Comparison of ENCODE assay signal across 1 cellular context in the genomic region with DNA sequence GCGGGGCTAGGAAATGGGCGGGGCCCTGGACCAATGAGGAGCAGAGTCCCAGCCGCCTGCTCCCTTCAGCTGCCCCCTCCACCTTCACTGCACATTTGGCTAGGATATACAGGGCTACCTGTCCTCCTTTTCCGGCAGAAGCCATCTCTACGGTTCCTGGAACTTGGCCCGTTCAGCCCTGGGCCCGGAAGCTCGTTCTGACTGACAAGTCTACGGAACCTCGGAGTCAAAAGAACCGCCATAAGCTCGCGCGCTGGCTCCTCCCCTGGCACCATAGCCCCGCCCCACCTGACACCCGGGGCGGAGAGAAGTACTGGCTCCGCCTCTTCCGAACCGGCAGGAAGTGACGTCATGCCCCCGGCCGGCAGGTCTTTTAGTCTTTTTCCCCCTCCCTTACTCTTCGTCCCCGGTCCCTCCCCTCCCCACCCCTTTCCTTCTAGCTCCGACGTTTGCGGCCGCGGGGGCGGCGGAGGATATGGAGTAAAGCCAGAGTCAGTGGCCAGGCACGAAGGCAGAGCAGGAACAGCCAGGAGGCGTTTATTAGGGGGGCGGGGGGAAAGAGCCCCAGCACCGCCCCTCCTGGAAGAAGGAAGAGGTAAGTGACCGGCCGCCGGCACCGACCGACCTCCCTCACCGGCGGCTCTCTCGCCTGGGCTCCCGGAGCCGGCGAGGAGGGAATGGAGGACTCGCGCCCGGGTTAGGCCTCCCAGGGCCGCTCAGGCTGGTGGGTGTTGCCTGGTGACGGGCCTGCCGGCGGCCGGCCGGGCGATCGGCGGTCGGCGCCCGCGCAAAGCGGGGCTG.
TF ChIP-seq lines count a peak whose summit lies in the region.

Gene DEPDC4 (minus strand): TSS at position 278 of the 801 bp plus-strand sequence. CDS start 3 bp downstream, at position 275.
A gene with protein sequence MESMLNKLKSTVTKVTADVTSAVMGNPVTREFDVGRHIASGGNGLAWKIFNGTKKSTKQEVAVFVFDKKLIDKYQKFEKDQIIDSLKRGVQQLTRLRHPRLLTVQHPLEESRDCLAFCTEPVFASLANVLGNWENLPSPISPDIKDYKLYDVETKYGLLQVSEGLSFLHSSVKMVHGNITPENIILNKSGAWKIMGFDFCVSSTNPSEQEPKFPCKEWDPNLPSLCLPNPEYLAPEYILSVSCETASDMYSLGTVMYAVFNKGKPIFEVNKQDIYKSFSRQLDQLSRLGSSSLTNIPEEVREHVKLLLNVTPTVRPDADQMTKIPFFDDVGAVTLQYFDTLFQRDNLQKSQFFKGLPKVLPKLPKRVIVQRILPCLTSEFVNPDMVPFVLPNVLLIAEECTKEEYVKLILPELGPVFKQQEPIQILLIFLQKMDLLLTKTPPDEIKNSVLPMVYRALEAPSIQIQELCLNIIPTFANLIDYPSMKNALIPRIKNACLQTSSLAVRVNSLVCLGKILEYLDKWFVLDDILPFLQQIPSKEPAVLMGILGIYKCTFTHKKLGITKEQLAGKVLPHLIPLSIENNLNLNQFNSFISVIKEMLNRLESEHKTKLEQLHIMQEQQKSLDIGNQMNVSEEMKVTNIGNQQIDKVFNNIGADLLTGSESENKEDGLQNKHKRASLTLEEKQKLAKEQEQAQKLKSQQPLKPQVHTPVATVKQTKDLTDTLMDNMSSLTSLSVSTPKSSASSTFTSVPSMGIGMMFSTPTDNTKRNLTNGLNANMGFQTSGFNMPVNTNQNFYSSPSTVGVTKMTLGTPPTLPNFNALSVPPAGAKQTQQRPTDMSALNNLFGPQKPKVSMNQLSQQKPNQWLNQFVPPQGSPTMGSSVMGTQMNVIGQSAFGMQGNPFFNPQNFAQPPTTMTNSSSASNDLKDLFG (plus strand): TSS at position 376 of the 801 bp plus-strand sequence. CDS start 15,794 bp downstream, outside the sequence.

TF ChIP-seq in HepG2, 621 proteins besides CTCF, POLR2A, EP300 and RAD21 (continued from another document and continues in another):
- TF ChIP-seq CREBL2 (CRISPR knock-in tag; IDR thresholded peaks at IDR 0.05; ENCODE audit: borderline replicate concordance) (no peak), ZNF451 (CRISPR knock-in tag; IDR thresholded peaks at IDR 0.05) (peak; percentile 23; the same call in 1 of the 2 replicates), STAT5B (CRISPR knock-in tag; IDR thresholded peaks at IDR 0.05) (no peak), BHLHE40 (IDR thresholded peaks at IDR 0.05; ENCODE audit: low read length) (no peak), ATF5 (CRISPR knock-in tag; IDR thresholded peaks at IDR 0.05; ENCODE audit: low read depth) (0 out of 2 replicates have a peak, but pooled peaks have one; percentile 34), ZSCAN25 (CRISPR knock-in tag; IDR thresholded peaks at IDR 0.05) (peak; percentile 19; the same call in 1 of the 2 replicates), ZNF441 (CRISPR knock-in tag; IDR thresholded peaks at IDR 0.05; ENCODE audit: borderline replicate concordance) (no peak; the same call in 1 of the 2 replicates), MEIS2 (CRISPR knock-in tag; IDR thresholded peaks at IDR 0.05) (no peak), ATF7 (IDR thresholded peaks at IDR 0.05) (peak; percentile 99), ATF7 (CRISPR knock-in tag; IDR thresholded peaks at IDR 0.05) (peak; percentile 90), TARDBP (CRISPR knock-in tag; IDR thresholded peaks at IDR 0.05) (peak; percentile 11; the same call in 1 of the 2 replicates), ZNF232 (CRISPR knock-in tag; IDR thresholded peaks at IDR 0.05; ENCODE audit: borderline replicate concordance) (no peak), NR2F1 (CRISPR knock-in tag; IDR thresholded peaks at IDR 0.05) (no peak), ZSCAN21 (CRISPR knock-in tag; IDR thresholded peaks at IDR 0.05; ENCODE audit: borderline replicate concordance) (no peak), ZNF891 (CRISPR knock-in tag; IDR thresholded peaks at IDR 0.05) (no peak), ZBTB4 (CRISPR knock-in tag; IDR thresholded peaks at IDR 0.05; ENCODE audit: borderline replicate concordance) (no peak), ZSCAN30 (CRISPR knock-in tag; IDR thresholded peaks at IDR 0.05) (no peak), SP2 (CRISPR knock-in tag; IDR thresholded peaks at IDR 0.05) (peak; percentile 62; the same call in 1 of the 2 replicates), PITX1 (CRISPR knock-in tag; IDR thresholded peaks at IDR 0.05) (no peak), SUZ12 (IDR thresholded peaks at IDR 0.05; ENCODE audit: low read depth, low read length) (no peak), SOX13 (IDR thresholded peaks at IDR 0.05) (no peak), SOX13 (CRISPR knock-in tag; conservative IDR thresholded peaks at IDR 0.05 in 1 of 2, IDR thresholded peaks at IDR 0.05 in 1 of 2) (no peak), ZSCAN31 (CRISPR knock-in tag; IDR thresholded peaks at IDR 0.05; ENCODE audit: low read depth) (peak; percentile 69; the same call in 1 of the 2 replicates), ZFP36 (IDR thresholded peaks at IDR 0.05; ENCODE audit: borderline replicate concordance, low read depth, low read length, partially characterized antibody) (no peak), SALL1 (CRISPR knock-in tag; IDR thresholded peaks at IDR 0.05) (peak; percentile 20; the same call in 1 of the 2 replicates), ZBTB1 (CRISPR knock-in tag; IDR thresholded peaks at IDR 0.05; ENCODE audit: borderline replicate concordance) (no peak), TBX2 (CRISPR knock-in tag; IDR thresholded peaks at IDR 0.05; ENCODE audit: borderline replicate concordance) (0 out of 2 replicates have a peak, but pooled peaks have one; percentile 37)
- TF ChIP-seq, protein P1, sequence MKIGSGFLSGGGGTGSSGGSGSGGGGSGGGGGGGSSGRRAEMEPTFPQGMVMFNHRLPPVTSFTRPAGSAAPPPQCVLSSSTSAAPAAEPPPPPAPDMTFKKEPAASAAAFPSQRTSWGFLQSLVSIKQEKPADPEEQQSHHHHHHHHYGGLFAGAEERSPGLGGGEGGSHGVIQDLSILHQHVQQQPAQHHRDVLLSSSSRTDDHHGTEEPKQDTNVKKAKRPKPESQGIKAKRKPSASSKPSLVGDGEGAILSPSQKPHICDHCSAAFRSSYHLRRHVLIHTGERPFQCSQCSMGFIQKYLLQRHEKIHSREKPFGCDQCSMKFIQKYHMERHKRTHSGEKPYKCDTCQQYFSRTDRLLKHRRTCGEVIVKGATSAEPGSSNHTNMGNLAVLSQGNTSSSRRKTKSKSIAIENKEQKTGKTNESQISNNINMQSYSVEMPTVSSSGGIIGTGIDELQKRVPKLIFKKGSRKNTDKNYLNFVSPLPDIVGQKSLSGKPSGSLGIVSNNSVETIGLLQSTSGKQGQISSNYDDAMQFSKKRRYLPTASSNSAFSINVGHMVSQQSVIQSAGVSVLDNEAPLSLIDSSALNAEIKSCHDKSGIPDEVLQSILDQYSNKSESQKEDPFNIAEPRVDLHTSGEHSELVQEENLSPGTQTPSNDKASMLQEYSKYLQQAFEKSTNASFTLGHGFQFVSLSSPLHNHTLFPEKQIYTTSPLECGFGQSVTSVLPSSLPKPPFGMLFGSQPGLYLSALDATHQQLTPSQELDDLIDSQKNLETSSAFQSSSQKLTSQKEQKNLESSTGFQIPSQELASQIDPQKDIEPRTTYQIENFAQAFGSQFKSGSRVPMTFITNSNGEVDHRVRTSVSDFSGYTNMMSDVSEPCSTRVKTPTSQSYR (CRISPR knock-in tag; IDR thresholded peaks at IDR 0.05; ENCODE audit: borderline replicate concordance): no peak
- TF ChIP-seq, protein P2, sequence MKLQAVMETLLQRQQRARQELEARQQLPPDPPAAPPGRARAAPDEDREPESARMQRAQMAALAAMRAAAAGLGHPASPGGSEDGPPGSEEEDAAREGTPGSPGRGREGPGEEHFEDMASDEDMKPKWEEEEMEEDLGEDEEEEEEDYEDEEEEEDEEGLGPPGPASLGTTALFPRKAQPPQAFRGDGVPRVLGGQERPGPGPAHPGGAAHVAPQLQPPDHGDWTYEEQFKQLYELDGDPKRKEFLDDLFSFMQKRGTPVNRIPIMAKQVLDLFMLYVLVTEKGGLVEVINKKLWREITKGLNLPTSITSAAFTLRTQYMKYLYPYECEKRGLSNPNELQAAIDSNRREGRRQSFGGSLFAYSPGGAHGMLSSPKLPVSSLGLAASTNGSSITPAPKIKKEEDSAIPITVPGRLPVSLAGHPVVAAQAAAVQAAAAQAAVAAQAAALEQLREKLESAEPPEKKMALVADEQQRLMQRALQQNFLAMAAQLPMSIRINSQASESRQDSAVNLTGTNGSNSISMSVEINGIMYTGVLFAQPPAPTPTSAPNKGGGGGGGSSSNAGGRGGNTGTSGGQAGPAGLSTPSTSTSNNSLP (IDR thresholded peaks at IDR 0.05; ENCODE audit: low read depth, low read length): 0 out of 2 replicates have a peak, but pooled peaks have one; percentile 28
- TF ChIP-seq, protein P3, sequence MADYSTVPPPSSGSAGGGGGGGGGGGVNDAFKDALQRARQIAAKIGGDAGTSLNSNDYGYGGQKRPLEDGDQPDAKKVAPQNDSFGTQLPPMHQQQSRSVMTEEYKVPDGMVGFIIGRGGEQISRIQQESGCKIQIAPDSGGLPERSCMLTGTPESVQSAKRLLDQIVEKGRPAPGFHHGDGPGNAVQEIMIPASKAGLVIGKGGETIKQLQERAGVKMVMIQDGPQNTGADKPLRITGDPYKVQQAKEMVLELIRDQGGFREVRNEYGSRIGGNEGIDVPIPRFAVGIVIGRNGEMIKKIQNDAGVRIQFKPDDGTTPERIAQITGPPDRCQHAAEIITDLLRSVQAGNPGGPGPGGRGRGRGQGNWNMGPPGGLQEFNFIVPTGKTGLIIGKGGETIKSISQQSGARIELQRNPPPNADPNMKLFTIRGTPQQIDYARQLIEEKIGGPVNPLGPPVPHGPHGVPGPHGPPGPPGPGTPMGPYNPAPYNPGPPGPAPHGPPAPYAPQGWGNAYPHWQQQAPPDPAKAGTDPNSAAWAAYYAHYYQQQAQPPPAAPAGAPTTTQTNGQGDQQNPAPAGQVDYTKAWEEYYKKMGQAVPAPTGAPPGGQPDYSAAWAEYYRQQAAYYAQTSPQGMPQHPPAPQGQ (CRISPR knock-in tag; IDR thresholded peaks at IDR 0.05; ENCODE audit: borderline replicate concordance): no peak
- TF ChIP-seq, protein P4, sequence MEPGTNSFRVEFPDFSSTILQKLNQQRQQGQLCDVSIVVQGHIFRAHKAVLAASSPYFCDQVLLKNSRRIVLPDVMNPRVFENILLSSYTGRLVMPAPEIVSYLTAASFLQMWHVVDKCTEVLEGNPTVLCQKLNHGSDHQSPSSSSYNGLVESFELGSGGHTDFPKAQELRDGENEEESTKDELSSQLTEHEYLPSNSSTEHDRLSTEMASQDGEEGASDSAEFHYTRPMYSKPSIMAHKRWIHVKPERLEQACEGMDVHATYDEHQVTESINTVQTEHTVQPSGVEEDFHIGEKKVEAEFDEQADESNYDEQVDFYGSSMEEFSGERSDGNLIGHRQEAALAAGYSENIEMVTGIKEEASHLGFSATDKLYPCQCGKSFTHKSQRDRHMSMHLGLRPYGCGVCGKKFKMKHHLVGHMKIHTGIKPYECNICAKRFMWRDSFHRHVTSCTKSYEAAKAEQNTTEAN (CRISPR knock-in tag; conservative IDR thresholded peaks at IDR 0.05): no peak
- TF ChIP-seq, protein P5, sequence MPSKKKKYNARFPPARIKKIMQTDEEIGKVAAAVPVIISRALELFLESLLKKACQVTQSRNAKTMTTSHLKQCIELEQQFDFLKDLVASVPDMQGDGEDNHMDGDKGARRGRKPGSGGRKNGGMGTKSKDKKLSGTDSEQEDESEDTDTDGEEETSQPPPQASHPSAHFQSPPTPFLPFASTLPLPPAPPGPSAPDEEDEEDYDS (CRISPR knock-in tag; IDR thresholded peaks at IDR 0.05): peak; percentile 66; the same call in 1 of the 2 replicates
- TF ChIP-seq, protein P6, sequence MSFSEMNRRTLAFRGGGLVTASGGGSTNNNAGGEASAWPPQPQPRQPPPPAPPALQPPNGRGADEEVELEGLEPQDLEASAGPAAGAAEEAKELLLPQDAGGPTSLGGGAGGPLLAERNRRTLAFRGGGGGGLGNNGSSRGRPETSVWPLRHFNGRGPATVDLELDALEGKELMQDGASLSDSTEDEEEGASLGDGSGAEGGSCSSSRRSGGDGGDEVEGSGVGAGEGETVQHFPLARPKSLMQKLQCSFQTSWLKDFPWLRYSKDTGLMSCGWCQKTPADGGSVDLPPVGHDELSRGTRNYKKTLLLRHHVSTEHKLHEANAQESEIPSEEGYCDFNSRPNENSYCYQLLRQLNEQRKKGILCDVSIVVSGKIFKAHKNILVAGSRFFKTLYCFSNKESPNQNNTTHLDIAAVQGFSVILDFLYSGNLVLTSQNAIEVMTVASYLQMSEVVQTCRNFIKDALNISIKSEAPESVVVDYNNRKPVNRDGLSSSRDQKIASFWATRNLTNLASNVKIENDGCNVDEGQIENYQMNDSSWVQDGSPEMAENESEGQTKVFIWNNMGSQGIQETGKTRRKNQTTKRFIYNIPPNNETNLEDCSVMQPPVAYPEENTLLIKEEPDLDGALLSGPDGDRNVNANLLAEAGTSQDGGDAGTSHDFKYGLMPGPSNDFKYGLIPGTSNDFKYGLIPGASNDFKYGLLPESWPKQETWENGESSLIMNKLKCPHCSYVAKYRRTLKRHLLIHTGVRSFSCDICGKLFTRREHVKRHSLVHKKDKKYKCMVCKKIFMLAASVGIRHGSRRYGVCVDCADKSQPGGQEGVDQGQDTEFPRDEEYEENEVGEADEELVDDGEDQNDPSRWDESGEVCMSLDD (CRISPR knock-in tag; IDR thresholded peaks at IDR 0.05; ENCODE audit: borderline replicate concordance): no peak
- TF ChIP-seq, protein P7, sequence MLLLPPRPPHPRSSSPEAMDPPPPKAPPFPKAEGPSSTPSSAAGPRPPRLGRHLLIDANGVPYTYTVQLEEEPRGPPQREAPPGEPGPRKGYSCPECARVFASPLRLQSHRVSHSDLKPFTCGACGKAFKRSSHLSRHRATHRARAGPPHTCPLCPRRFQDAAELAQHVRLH (CRISPR knock-in tag; IDR thresholded peaks at IDR 0.05; ENCODE audit: borderline replicate concordance, low read depth): peak; percentile 31; the same call in 1 of the 2 replicates
